In genomic region chr22:19003518-19003917, GRCh38 we compare ENCODE assay signal across 28 cellular contexts.
"Had no signal": no experiment of that assay in that cellular context is flagged by ENCODE, and none has a peak within 500 bp of the region (broad histone marks: within the 10 kb centered on the region; RNA-seq: fewer than 3 reads in every experiment).

No MANE protein-coding gene starts in this region.

- H3K9me3 ChIP-seq: left lung, mucosa of descending colon, prostate gland, sigmoid colon, stomach, thyroid gland, vagina had no signal

- H3K36me3 ChIP-seq: gastroesophageal sphincter, heart right ventricle, left lung, prostate gland, sigmoid colon, stomach, thyroid gland, vagina had no signal

- H3K4me1 ChIP-seq: gastroesophageal sphincter, heart right ventricle, left lung, prostate gland, sigmoid colon, stomach, thyroid gland, vagina had no signal

- H3K27ac Mint-ChIP-seq: endodermal cell; mesothelial cell of epicardium; naive B cell; nephron progenitor cell; stimulated activated effector memory CD8-positive, alpha-beta T cell treated with anti-CD3 and anti-CD28 coated beads, Interleukin-12 subunit alpha, Interleukin-12 subunit beta, amount 100 ng/mL, for 72 hours had no signal

- H3K9me3 Mint-ChIP-seq: endodermal cell; stimulated activated effector memory CD8-positive, alpha-beta T cell treated with anti-CD3 and anti-CD28 coated beads, Interleukin-12 subunit alpha, Interleukin-12 subunit beta, amount 100 ng/mL, for 72 hours had no signal

- H3K4me3 ChIP-seq: dorsolateral prefrontal cortex, gastroesophageal sphincter, heart right ventricle, left lung, mucosa of descending colon, prostate gland, sigmoid colon, stomach, thyroid gland, vagina had no signal

- H3K4me1 Mint-ChIP-seq: mesothelial cell of epicardium; naive B cell; stimulated activated effector memory CD8-positive, alpha-beta T cell treated with anti-CD3 and anti-CD28 coated beads, Interleukin-12 subunit alpha, Interleukin-12 subunit beta, amount 100 ng/mL, for 72 hours had no signal

- H3K36me3 Mint-ChIP-seq: mesothelial cell of epicardium; stimulated activated effector memory CD8-positive, alpha-beta T cell treated with anti-CD3 and anti-CD28 coated beads, Interleukin-12 subunit alpha, Interleukin-12 subunit beta, amount 100 ng/mL, for 72 hours had no signal

- H3K4me3 Mint-ChIP-seq: endodermal cell; mesothelial cell of epicardium; naive B cell; nephron progenitor cell; stimulated activated effector memory CD8-positive, alpha-beta T cell treated with anti-CD3 and anti-CD28 coated beads, Interleukin-12 subunit alpha, Interleukin-12 subunit beta, amount 100 ng/mL, for 72 hours had no signal

- H3K27ac ChIP-seq: dorsolateral prefrontal cortex, epithelial cell of prostate, gastroesophageal sphincter, heart right ventricle, left lung, prostate gland, sigmoid colon, stomach, thyroid gland, vagina had no signal

- H3K27me3 ChIP-seq: thyroid gland, vagina had no signal

- DNase-seq: dorsolateral prefrontal cortex; effector CD4-positive, alpha-beta T cell; endodermal cell; foreskin fibroblast; heart right ventricle; hippocampal formation; left lung; mesenchymal stem cell; mucosa of descending colon; naive B cell; nephron progenitor cell; nucleus accumbens; right cardiac atrium; sigmoid colon; stimulated activated CD4-positive, alpha-beta T cell treated with anti-CD3 and anti-CD28 coated beads, Interleukin-2, amount 100 ng/mL, for 24 hours; stimulated activated CD4-positive, alpha-beta T cell treated with anti-CD3 and anti-CD28 coated beads, Interleukin-4, amount 100 ng/mL, for 24 hours; stimulated activated naive CD4-positive, alpha-beta T cell treated with Interleukin-2 at 50 U/mL for 16 hours; stomach; thyroid gland; trophoblast cell had no signal

- FAIRE-seq: colon had no signal

- ATAC-seq: esophagus mucosa; gastroesophageal sphincter; heart right ventricle; left lung; mucosa of descending colon; right cardiac atrium; stimulated activated effector memory CD8-positive, alpha-beta T cell treated with anti-CD3 and anti-CD28 coated beads, Interleukin-12 subunit alpha, Interleukin-12 subunit beta, amount 100 ng/mL, for 72 hours had no signal
